Comparison of ENCODE assay signal across 14 cellular contexts in the genomic region with DNA sequence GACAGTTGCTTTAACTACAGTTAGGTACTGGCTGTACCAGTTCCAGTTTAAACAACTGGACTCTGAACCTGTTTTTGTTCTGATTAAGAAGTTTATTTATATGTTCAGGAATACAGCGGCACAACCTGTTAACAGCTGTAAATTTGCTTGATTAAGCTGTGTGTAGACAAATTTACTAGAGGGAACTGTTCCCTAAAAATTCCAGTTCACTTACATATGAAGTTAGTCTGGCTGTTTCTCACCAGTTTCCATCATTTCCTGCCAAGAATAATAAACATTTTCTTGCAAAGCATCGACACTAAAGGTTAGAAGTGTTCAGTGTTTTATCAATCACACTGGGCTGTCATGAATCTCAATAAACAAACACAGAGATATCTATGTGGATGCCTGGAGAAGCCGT.
DNase-seq lines count a peak whose midpoint lies in the region; ATAC-seq and TF ChIP-seq lines count a peak whose summit lies in the region.
"Had no signal": no experiment of that assay in that cellular context is flagged by ENCODE, and none has a peak within 500 bp of the region (broad histone marks: within the 10 kb centered on the region; RNA-seq: fewer than 3 reads in every experiment).

No MANE protein-coding gene starts in this region.

- no peaks in the 10 kb centered on the region for H3K36me3 ChIP-seq in sigmoid colon
- H3K36me3 ChIP-seq: WERI-Rb-1 had no signal

- no peak overlapping the region for H3K4me3 Mint-ChIP-seq in glutamatergic neuron (ENCODE audit: unreplicated experiment)
- H3K4me3 Mint-ChIP-seq: stimulated activated naive CD8-positive, alpha-beta T cell treated with anti-CD3 and anti-CD28 coated beads, Interleukin-15, amount 100 ng/mL, for 72 hours had no signal

- H3K27me3 ChIP-seq in sigmoid colon = no peaks in the 10 kb centered on the region

- no peak overlapping the region for H3K27ac Mint-ChIP-seq in glutamatergic neuron (ENCODE audit: unreplicated experiment)
- H3K27ac Mint-ChIP-seq: stimulated activated naive CD8-positive, alpha-beta T cell treated with anti-CD3 and anti-CD28 coated beads, Interleukin-15, amount 100 ng/mL, for 72 hours had no signal

- H3K4me3 ChIP-seq in sigmoid colon = no peak overlapping the region
- H3K4me3 ChIP-seq: mucosa of descending colon had no signal

- H3K4me1 ChIP-seq in sigmoid colon = peaks cover 0 to 59% (median 39%) of the 10 kb centered on the region in 4 donors

- no peaks in the 10 kb centered on the region for H3K9me3 Mint-ChIP-seq in glutamatergic neuron (ENCODE audit: unreplicated experiment)

- peak overlapping the region; percentile 73 to 80 (median 76) for H3K27ac ChIP-seq in sigmoid colon
- H3K27ac ChIP-seq: C4-2B, WERI-Rb-1 had no signal

- no peaks in the 10 kb centered on the region for H3K27me3 Mint-ChIP-seq in glutamatergic neuron (ENCODE audit: unreplicated experiment)
- H3K27me3 Mint-ChIP-seq: stimulated activated naive CD8-positive, alpha-beta T cell treated with anti-CD3 and anti-CD28 coated beads, Interleukin-15, amount 100 ng/mL, for 72 hours had no signal

- WGBS in sigmoid colon, 2 donors = 21 to 47% methylated on average over 3 of the region's 3 CpGs

- no peak for TF ChIP-seq POLR2A in sigmoid colon (IDR thresholded peaks at IDR 0.05)

- H3K4me1 Mint-ChIP-seq in glutamatergic neuron (ENCODE audit: low read depth, unreplicated experiment) = no peaks in the 10 kb centered on the region
- H3K4me1 Mint-ChIP-seq: stimulated activated naive CD8-positive, alpha-beta T cell treated with anti-CD3 and anti-CD28 coated beads, Interleukin-15, amount 100 ng/mL, for 72 hours had no signal

- H3K36me3 Mint-ChIP-seq in glutamatergic neuron (ENCODE audit: unreplicated experiment) = no peaks in the 10 kb centered on the region

- intact Hi-C loops in left ventricle myocardium superior (cut with micrococcal nuclease) (no loop called here), sigmoid colon (cut with DNase I) (loop anchor here (5.0 kb wide), 1 partner anchor 181 kb away; no protein-coding TSS in a partner anchor)

- peak; percentile 77 for DNase-seq in H4 (ENCODE audit: low spot score)
- peak; percentile 62 for DNase-seq in astrocyte of the hippocampus (ENCODE audit: low read depth, low spot score)
- no peak for DNase-seq in left ventricle myocardium superior
- no peak for DNase-seq in sigmoid colon
- DNase-seq in SW480 (ENCODE audit: low spot score) = no peak
- DNase-seq in D341Med (ENCODE audit: low spot score) = no peak
- DNase-seq in ureter (ENCODE audit: low spot score) = no peak
- no peak for DNase-seq in glutamatergic neuron
- DNase-seq: head of caudate nucleus; mucosa of descending colon; stimulated activated CD4-positive, alpha-beta T cell treated with anti-CD3 and anti-CD28 coated beads, Interleukin-1b, Interleukin-23, amount 100 ng/mL, for 48 hours; stimulated activated naive CD8-positive, alpha-beta T cell treated with anti-CD3 and anti-CD28 coated beads, Interleukin-15, amount 100 ng/mL, for 72 hours; WERI-Rb-1 had no signal

- peak in 3 of 4 donors; percentile 80 to 91 (median 82) for TF ChIP-seq EP300 in sigmoid colon (IDR thresholded peaks at IDR 0.05)

- peak; percentile 40 for ATAC-seq in left ventricle myocardium superior
- ATAC-seq: mucosa of descending colon; stimulated activated naive CD8-positive, alpha-beta T cell treated with anti-CD3 and anti-CD28 coated beads, Interleukin-15, amount 100 ng/mL, for 72 hours had no signal

- no peaks in the 10 kb centered on the region for H3K9me3 ChIP-seq in sigmoid colon
- H3K9me3 ChIP-seq: mucosa of descending colon had no signal

- no peak for TF ChIP-seq CTCF in sigmoid colon (IDR thresholded peaks at IDR 0.05)
- TF ChIP-seq CTCF in glutamatergic neuron (IDR thresholded peaks at IDR 0.05; ENCODE audit: partially characterized antibody, unreplicated experiment) = no peak

Comparison
In these comparisons a context has a peak if more than half of its experiments do, and no peak if none do; other contexts are left out.
1. DNase-seq: peak in H4 (single experiment) and astrocyte of the hippocampus (single experiment); none in left ventricle myocardium superior (single experiment), sigmoid colon (single experiment), SW480 (single experiment), D341Med (single experiment), ureter (single experiment) and glutamatergic neuron (single experiment).